In genomic region chr5:39605145-39605544, GRCh38 we compare ENCODE assay signal across 1 cellular context.
TF ChIP-seq lines count a peak whose summit lies in the region.

No MANE protein-coding gene starts in this region.

TF ChIP-seq in HepG2, 621 proteins besides CTCF, POLR2A, EP300 and RAD21 (continued from another document):
- TF ChIP-seq, protein P1, sequence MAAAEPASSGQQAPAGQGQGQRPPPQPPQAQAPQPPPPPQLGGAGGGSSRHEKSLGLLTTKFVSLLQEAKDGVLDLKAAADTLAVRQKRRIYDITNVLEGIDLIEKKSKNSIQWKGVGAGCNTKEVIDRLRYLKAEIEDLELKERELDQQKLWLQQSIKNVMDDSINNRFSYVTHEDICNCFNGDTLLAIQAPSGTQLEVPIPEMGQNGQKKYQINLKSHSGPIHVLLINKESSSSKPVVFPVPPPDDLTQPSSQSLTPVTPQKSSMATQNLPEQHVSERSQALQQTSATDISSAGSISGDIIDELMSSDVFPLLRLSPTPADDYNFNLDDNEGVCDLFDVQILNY (CRISPR knock-in tag; conservative IDR thresholded peaks at IDR 0.05), result no peak
- TF ChIP-seq NFE2L2 (IDR thresholded peaks at IDR 0.05; ENCODE audit: low read length), result peak; percentile 76; the same call in 1 of the 2 replicates
- 0 out of 4 replicates have a peak, but pooled peaks of 1 of the 2 experiments have one; percentile 9 for TF ChIP-seq MAFK (conservative IDR thresholded peaks at IDR 0.05 in 1 of 2, IDR thresholded peaks at IDR 0.05 in 1 of 2; ENCODE audit: low read length in 2 of 2)
- TF ChIP-seq IRF2 (CRISPR knock-in tag; IDR thresholded peaks at IDR 0.05), result no peak
TF ChIP-seq in HepG2: peak in this region for 2.
